7 cellular contexts compared by ENCODE assay signal in genomic region chr10:22681783-22682183, GRCh38. TPM values are rescaled to one million over a fixed set of nuclear protein-coding genes. Genes with fewer than 3 reads are reported as not detected.
A peak's percentile ranks its signal among the peaks of the same experiment; 100 is the strongest.
DNase-seq lines count a peak whose midpoint lies in the region; ATAC-seq and TF ChIP-seq lines count a peak whose summit lies in the region.

No MANE protein-coding gene starts in this region.

- no peaks in the 10 kb centered on the region for H3K36me3 ChIP-seq in SJSA1
- H3K36me3 ChIP-seq in breast epithelium = no peaks in the 10 kb centered on the region
- H3K36me3 ChIP-seq in osteoblast (ENCODE audit: insufficient read depth, low read length) = no peaks in the 10 kb centered on the region
- no peaks in the 10 kb centered on the region for H3K36me3 ChIP-seq in ovary

- no peak for TF ChIP-seq EP300 in ovary (IDR thresholded peaks at IDR 0.05)

- H3K27me3 Mint-ChIP-seq in glutamatergic neuron (ENCODE audit: unreplicated experiment) = no peaks in the 10 kb centered on the region

- H3K4me1 ChIP-seq in SJSA1 (replicated peaks) = peaks cover 24% of the 10 kb centered on the region
- no peaks in the 10 kb centered on the region for H3K4me1 ChIP-seq in breast epithelium
- peaks cover 28% of the 10 kb centered on the region for H3K4me1 ChIP-seq in osteoblast (ENCODE audit: insufficient read depth, low read length)
- peaks cover 6% of the 10 kb centered on the region for H3K4me1 ChIP-seq in ovary (ENCODE audit: insufficient read depth)

- WGBS in ovary, 3 donors = 63 to 72% (median 66%) methylated on average over 4 of the region's 4 CpGs

- peaks cover 73% of the 10 kb centered on the region for H3K79me2 ChIP-seq in osteoblast (ENCODE audit: insufficient read depth, low read length)

- peaks cover 10% of the 10 kb centered on the region for H4K20me1 ChIP-seq in osteoblast (ENCODE audit: insufficient read depth, low read length)

- TF ChIP-seq CTCF in breast epithelium (IDR thresholded peaks at IDR 0.05) (no peak), osteoblast (IDR thresholded peaks at IDR 0.05; ENCODE audit: extremely low read depth, low read depth, low read length) (no peak), ovary (IDR thresholded peaks at IDR 0.05) (no peak), glutamatergic neuron (IDR thresholded peaks at IDR 0.05; ENCODE audit: partially characterized antibody, unreplicated experiment) (no peak)

- TF ChIP-seq POLR2A in breast epithelium (IDR thresholded peaks at IDR 0.05) (no peak), ovary (IDR thresholded peaks at IDR 0.05) (no peak)

- H2AFZ ChIP-seq in osteoblast (ENCODE audit: low read length) = no peak overlapping the region

- peak; percentile 31 for ATAC-seq in HG03280 (IDR thresholded peaks at IDR 0.05; ENCODE audit: unreplicated experiment)
- ATAC-seq in GM19328 (IDR thresholded peaks at IDR 0.05; ENCODE audit: unreplicated experiment) = no peak

- no peaks in the 10 kb centered on the region for H3K36me3 Mint-ChIP-seq in glutamatergic neuron (ENCODE audit: unreplicated experiment)

- peak overlapping the region; percentile 68 for H3K4me2 ChIP-seq in osteoblast (ENCODE audit: insufficient read depth, low read length)

- no peaks in the 10 kb centered on the region for H3K4me1 Mint-ChIP-seq in glutamatergic neuron (ENCODE audit: low read depth, unreplicated experiment)

- no peak overlapping the region for H3K4me3 Mint-ChIP-seq in glutamatergic neuron (ENCODE audit: unreplicated experiment)

- H3K9me3 ChIP-seq in SJSA1 (replicated peaks) (0 out of 2 replicates have a peak, but pooled peaks cover 3% of the 10 kb centered on the region), breast epithelium (no peaks in the 10 kb centered on the region), osteoblast (ENCODE audit: low read depth, low read length) (no peaks in the 10 kb centered on the region), ovary (no peaks in the 10 kb centered on the region)

- H3K27me3 ChIP-seq in SJSA1 (replicated peaks) = no peaks in the 10 kb centered on the region
- no peaks in the 10 kb centered on the region for H3K27me3 ChIP-seq in breast epithelium
- no peaks in the 10 kb centered on the region for H3K27me3 ChIP-seq in osteoblast (ENCODE audit: insufficient read depth, low read length)
- no peaks in the 10 kb centered on the region for H3K27me3 ChIP-seq in ovary

- H3K27ac Mint-ChIP-seq in glutamatergic neuron (ENCODE audit: unreplicated experiment) = no peak overlapping the region

- H3K9me3 Mint-ChIP-seq in glutamatergic neuron (ENCODE audit: unreplicated experiment) = peaks cover 1% of the 10 kb centered on the region

- H3K4me3 ChIP-seq in SJSA1 (no peak overlapping the region), breast epithelium (no peak overlapping the region), osteoblast (ENCODE audit: insufficient read depth, low read length) (no peak overlapping the region), ovary (no peak overlapping the region)

- intact Hi-C loops in breast epithelium (cut with DNase I; ENCODE audit: low total_unique reads) = no loop called here
- intact Hi-C loops in ovary (cut with DNase I) = no loop called here

- DNase-seq in SJSA1 (ENCODE audit: low read depth in 1 of 2, low spot score in 2 of 2) = peak in 1 of 2 experiments; percentile 47
- DNase-seq in breast epithelium (ENCODE audit: low spot score in 2 of 2) = no peak
- DNase-seq in osteoblast (ENCODE audit: insufficient read length, low spot score, missing footprints) = no peak
- no peak for DNase-seq in ovary
- DNase-seq in glutamatergic neuron = no peak

- peak overlapping the region; percentile 78 for H3K27ac ChIP-seq in SJSA1
- peak overlapping the region; percentile 64 to 66 for H3K27ac ChIP-seq in breast epithelium
- peak overlapping the region; percentile 97 for H3K27ac ChIP-seq in osteoblast (ENCODE audit: low read depth, low read length)
- no peak overlapping the region for H3K27ac ChIP-seq in ovary

RNA-seq across cellular contexts. Expression of gene PIP4K2A, which starts 32.6 kb away (rescaled TPM):
- 51.7 and 61.7 TPM in 2 replicates for total RNA-seq in SJSA1 (2014; rRNA removed; shearing (Covaris generic))
- total RNA-seq in breast epithelium = 10 to 100 TPM; 15.1 to 36.6 (median 33.1) TPM
- 65.7 and 68.8 TPM in 2 replicates for total RNA-seq in osteoblast
- 10 to 100 TPM in 5 of 7 donors, 1 to 10 TPM in 2; 4.3 to 27.0 (median 18.4) TPM for total RNA-seq in ovary
- polyA plus RNA-seq in ovary = 10 to 100 TPM in 1 of 2 donors, 1 to 10 TPM in 1; 9.8 to 85.6 TPM
- total RNA-seq in glutamatergic neuron (ENCODE audit: unreplicated experiment) = 20.7 TPM

Comparison
In these comparisons a context has a peak if more than half of its experiments do, and no peak if none do; other contexts are left out.
1. H3K27ac ChIP-seq: peak in SJSA1 (single experiment), breast epithelium (2 of 2) and osteoblast (single experiment); none in ovary (0 of 2).